In genomic region chr18:24368749-24369148, GRCh38 we compare ENCODE assay signal across 14 cellular contexts. TPM values are rescaled to one million over a fixed set of nuclear protein-coding genes. Genes with fewer than 3 reads are reported as not detected.
DNase-seq lines count a peak whose midpoint lies in the region; ATAC-seq, FAIRE-seq and TF ChIP-seq lines count a peak whose summit lies in the region.
"Had no signal": no experiment of that assay in that cellular context is flagged by ENCODE, and none has a peak within 500 bp of the region (broad histone marks: within the 10 kb centered on the region; RNA-seq: fewer than 3 reads in every experiment).

No MANE protein-coding gene starts in this region.

- no TSS peak for BruUV-seq in endothelial cell of umbilical vein (replicated peaks; lab: Mats Ljungman, UMichigan)

- H3K79me2 ChIP-seq in GM23338 (replicated peaks; ENCODE audit: insufficient read depth) (peaks cover 10% of the 10 kb centered on the region; the same call in 1 of the 2 replicates), endothelial cell of umbilical vein (ENCODE audit: control insufficient read depth, insufficient read depth, low read length) (no peaks in the 10 kb centered on the region)

- 76 to 83% (median 80%) methylated on average over 3 of the region's 3 CpGs for WGBS in stomach, 5 donors

- TF ChIP-seq EP300 in stomach (IDR thresholded peaks at IDR 0.05): no peak

- H3K9me3 Mint-ChIP-seq in GM23338: no peaks in the 10 kb centered on the region
- H3K9me3 Mint-ChIP-seq in activated CD4-positive, alpha-beta memory T cell treated with anti-CD3 and anti-CD28 coated beads, Interleukin-2, amount 10 ng/mL, durations not matched to agents 7 days and 5 days: no peaks in the 10 kb centered on the region
- H3K9me3 Mint-ChIP-seq: effector memory CD8-positive, alpha-beta T cell had no signal

- H3K4me3 ChIP-seq in GM23338 (no peak overlapping the region), endothelial cell of umbilical vein (replicated peaks in 1 of 3; ENCODE audit: insufficient read depth in 1 of 3, low read depth in 1 of 3, low read length in 3 of 3) (no peak overlapping the region), stomach (no peak overlapping the region)
- H3K4me3 ChIP-seq: HAP-1, testis had no signal

- no peaks in the 10 kb centered on the region for H3K27me3 ChIP-seq in GM23338 (ENCODE audit: insufficient read depth)
- H3K27me3 ChIP-seq in endothelial cell of umbilical vein (ENCODE audit: control insufficient read depth in 2 of 2, insufficient read depth in 2 of 2, low read length in 2 of 2): no peaks in the 10 kb centered on the region
- no peaks in the 10 kb centered on the region for H3K27me3 ChIP-seq in stomach
- H3K27me3 ChIP-seq: testis had no signal

- intact Hi-C loops in endothelial cell of umbilical vein (cut with micrococcal nuclease) (no loop called here), stomach (cut with DNase I; ENCODE audit: low total_unique reads) (no loop called here)

- no peak overlapping the region for H3K27ac Mint-ChIP-seq in GM23338
- H3K27ac Mint-ChIP-seq in activated CD4-positive, alpha-beta memory T cell treated with anti-CD3 and anti-CD28 coated beads, Interleukin-2, amount 10 ng/mL, durations not matched to agents 7 days and 5 days: peak overlapping the region; percentile 38
- H3K27ac Mint-ChIP-seq: effector memory CD8-positive, alpha-beta T cell had no signal

- peaks cover 31% of the 10 kb centered on the region for H3K4me1 Mint-ChIP-seq in GM23338
- H3K4me1 Mint-ChIP-seq in activated CD4-positive, alpha-beta memory T cell treated with anti-CD3 and anti-CD28 coated beads, Interleukin-2, amount 10 ng/mL, durations not matched to agents 7 days and 5 days: peaks cover 23% of the 10 kb centered on the region

- H2AFZ ChIP-seq in GM23338 (no peak overlapping the region), endothelial cell of umbilical vein (ENCODE audit: low read depth, low read length) (peak overlapping the region; percentile 95)

- H3K9ac ChIP-seq in endothelial cell of umbilical vein (replicated peaks; ENCODE audit: extremely low read depth, insufficient read depth, low read length): no peak overlapping the region

- H3K27ac ChIP-seq in GM23338 (ENCODE audit: low read depth): peak overlapping the region; percentile 30; the same call in 1 of the 2 replicates
- peak overlapping the region; percentile 3 for H3K27ac ChIP-seq in endothelial cell of umbilical vein (ENCODE audit: insufficient read depth, low read depth, low read length)
- no peak overlapping the region for H3K27ac ChIP-seq in RWPE1
- H3K27ac ChIP-seq in stomach: no peak overlapping the region
- H3K27ac ChIP-seq: C4-2B, testis had no signal

- peaks cover 58% of the 10 kb centered on the region for H3K36me3 Mint-ChIP-seq in GM23338 (ENCODE audit: low read depth)
- H3K36me3 Mint-ChIP-seq in activated CD4-positive, alpha-beta memory T cell treated with anti-CD3 and anti-CD28 coated beads, Interleukin-2, amount 10 ng/mL, durations not matched to agents 7 days and 5 days (ENCODE audit: low read depth): no peaks in the 10 kb centered on the region

- H3K9me3 ChIP-seq in endothelial cell of umbilical vein (replicated peaks; ENCODE audit: control insufficient read depth, insufficient read depth, low read length): no peaks in the 10 kb centered on the region
- H3K9me3 ChIP-seq in stomach: no peaks in the 10 kb centered on the region
- H3K9me3 ChIP-seq: HAP-1, testis had no signal

- H3K4me2 ChIP-seq in GM23338 (no peak overlapping the region), endothelial cell of umbilical vein (ENCODE audit: insufficient read depth, low read length) (no peak overlapping the region)

- ATAC-seq in GM23338 (no peak), HG03521 (IDR thresholded peaks at IDR 0.05; ENCODE audit: unreplicated experiment) (no peak)
- ATAC-seq: effector memory CD8-positive, alpha-beta T cell had no signal

- peaks cover 21% of the 10 kb centered on the region for H3K4me1 ChIP-seq in GM23338 (ENCODE audit: insufficient read depth)
- peaks cover 11% of the 10 kb centered on the region for H3K4me1 ChIP-seq in endothelial cell of umbilical vein (ENCODE audit: control insufficient read depth, extremely low read depth, insufficient read depth, low read length)
- H3K4me1 ChIP-seq in stomach: no peaks in the 10 kb centered on the region
- H3K4me1 ChIP-seq: HAP-1, testis had no signal

- dilution Hi-C loops in endothelial cell of umbilical vein (cut with MboI; ENCODE audit: extremely low pct_ligation_motif_present, low sequenced_read_pairs): no loop called here

- TF ChIP-seq CTCF in GM23338 (conservative IDR thresholded peaks at IDR 0.05; ENCODE audit: low read depth in 2 of 2) (no peak), endothelial cell of umbilical vein (IDR thresholded peaks at IDR 0.05; ENCODE audit: extremely low read depth in 1 of 2, insufficient read depth in 1 of 2, low read depth in 1 of 2, low read length in 2 of 2) (no peak), RWPE1 (conservative IDR thresholded peaks at IDR 0.05; ENCODE audit: low read depth) (no peak), stomach (IDR thresholded peaks at IDR 0.05) (no peak)

- H3K36me3 ChIP-seq in GM23338 (ENCODE audit: insufficient read depth) (peaks cover 17% of the 10 kb centered on the region), endothelial cell of umbilical vein (ENCODE audit: control insufficient read depth in 2 of 2, extremely low read depth in 1 of 2, insufficient read depth in 2 of 2, low read length in 2 of 2) (no peaks in the 10 kb centered on the region), stomach (peaks cover 0 to 27% (median 17%) of the 10 kb centered on the region in 4 donors)
- H3K36me3 ChIP-seq: HAP-1 had no signal

- no peaks in the 10 kb centered on the region for H3K9me2 ChIP-seq in GM23338 (ENCODE audit: insufficient read depth)

- no peaks in the 10 kb centered on the region for H3K9me1 ChIP-seq in endothelial cell of umbilical vein (replicated peaks; ENCODE audit: control insufficient read depth, extremely low read depth, insufficient read depth, low read length)

- H4K20me1 ChIP-seq in GM23338 (replicated peaks; ENCODE audit: insufficient read depth) (no peaks in the 10 kb centered on the region), endothelial cell of umbilical vein (replicated peaks; ENCODE audit: control insufficient read depth, extremely low read depth, insufficient read depth, low read length) (no peaks in the 10 kb centered on the region)

- no peak for TF ChIP-seq POLR2A in endothelial cell of umbilical vein (IDR thresholded peaks at IDR 0.05; ENCODE audit: low read depth, low read length)
- TF ChIP-seq POLR2A in stomach (IDR thresholded peaks at IDR 0.05): no peak

- no peak overlapping the region for H3K4me3 Mint-ChIP-seq in GM23338
- no peak overlapping the region for H3K4me3 Mint-ChIP-seq in activated CD4-positive, alpha-beta memory T cell treated with anti-CD3 and anti-CD28 coated beads, Interleukin-2, amount 10 ng/mL, durations not matched to agents 7 days and 5 days
- H3K4me3 Mint-ChIP-seq: effector memory CD8-positive, alpha-beta T cell had no signal

- H3K27me3 Mint-ChIP-seq in GM23338 (ENCODE audit: insufficient read depth, low read depth, poor library complexity): peaks cover 3% of the 10 kb centered on the region
- H3K27me3 Mint-ChIP-seq in activated CD4-positive, alpha-beta memory T cell treated with anti-CD3 and anti-CD28 coated beads, Interleukin-2, amount 10 ng/mL, durations not matched to agents 7 days and 5 days: no peaks in the 10 kb centered on the region
- H3K27me3 Mint-ChIP-seq: effector memory CD8-positive, alpha-beta T cell had no signal

- peak; percentile 65 for FAIRE-seq in endothelial cell of umbilical vein (lab: Jason Lieb, UNC)

- no peaks in the 10 kb centered on the region for H3F3A ChIP-seq in GM23338 (replicated peaks; ENCODE audit: low read depth)

- CTCF ChIA-PET in activated CD4-positive, alpha-beta memory T cell treated with anti-CD3 and anti-CD28 coated beads, Interleukin-2, amount 10 ng/mL, durations not matched to agents 7 days and 5 days (lab: Charles Lee): interaction anchor here (0.5 to 3.8 kb wide), 5 partner anchors 9 to 357 kb away, joined by 3 to 23 read pairs (median 3); no protein-coding TSS in a partner anchor
- CTCF ChIA-PET in endothelial cell of umbilical vein (lab: Charles Lee) (interaction anchor here (0.7 to 3.6 kb wide), 6 partner anchors 10 to 192 kb away, joined by 3 to 49 read pairs (median 8); partner anchors contain the start of gene OSBPL1A), RWPE1 (lab: Yijun Ruan, JAX) (no interaction called here)

- DNase-seq in GM23338 (ENCODE audit: low spot score) (no peak), endothelial cell of umbilical vein (ENCODE audit: low read depth, low spot score) (peak; percentile 63), superior temporal gyrus (ENCODE audit: extremely low spot score) (no peak), RWPE1 (ENCODE audit: low spot score) (no peak), stomach (no peak)
- DNase-seq in activated CD4-positive, alpha-beta memory T cell treated with anti-CD3 and anti-CD28 coated beads, Interleukin-2, amount 10 ng/mL, durations not matched to agents 7 days and 5 days: peak; percentile 18
- peak; percentile 35 to 41 for DNase-seq in stimulated activated CD4-positive, alpha-beta T cell treated with anti-CD3 and anti-CD28 coated beads, Interleukin-2, amount 100 ng/mL, for 48 hours
- DNase-seq: anterior cingulate cortex; effector memory CD8-positive, alpha-beta T cell; KG1; testis had no signal

- POLR2A ChIA-PET in activated CD4-positive, alpha-beta memory T cell treated with anti-CD3 and anti-CD28 coated beads, Interleukin-2, amount 10 ng/mL, durations not matched to agents 7 days and 5 days (lab: Charles Lee): interaction anchor here (1.0 kb wide), 1 partner anchor 28 kb away, joined by 6 read pairs; the partner anchor contains the start of gene OSBPL1A
- POLR2A ChIA-PET in endothelial cell of umbilical vein (lab: Charles Lee) (interaction anchor here (0.6 kb wide), 1 partner anchor 22 kb away, joined by 11 read pairs; no protein-coding TSS in a partner anchor), RWPE1 (lab: Yijun Ruan, JAX; ENCODE audit: low non-redundant PET) (no interaction called here)

RNA-seq across cellular contexts. Expression of gene OSBPL1A, which starts 28.9 kb away (rescaled TPM):
- total RNA-seq in GM23338 (2014; rRNA removed; shearing (Covaris generic)): 64.8 and 71.4 TPM in 2 replicates
- polyA plus RNA-seq in GM23338 (2016; fragmentation: Nextera tagmentation; extraction: Ambion mirVana): 55.6 and 67.5 TPM in 2 replicates
- under 1 TPM; 0.53 to 0.93 TPM for total RNA-seq in activated CD4-positive, alpha-beta memory T cell treated with anti-CD3 and anti-CD28 coated beads, Interleukin-2, amount 10 ng/mL, durations not matched to agents 7 days and 5 days
- total RNA-seq in endothelial cell of umbilical vein: 12.7 and 16.5 TPM in 2 replicates
- 6.1 and 6.4 TPM in 2 replicates for polyA plus RNA-seq in endothelial cell of umbilical vein
- 8.6 and 9.8 TPM in 2 replicates for polyA plus RNA-seq in endothelial cell of umbilical vein (2011; cell fraction: cytosol; rRNA removed)
- 10.0 and 14.6 TPM in 2 replicates for polyA plus RNA-seq in endothelial cell of umbilical vein (2011; cell fraction: nucleus; rRNA removed)
- 14.4 and 16.6 TPM in 2 replicates for polyA plus RNA-seq in endothelial cell of umbilical vein (2012)
- 14.9 and 18.5 TPM in 2 replicates for polyA minus RNA-seq in endothelial cell of umbilical vein
- polyA minus RNA-seq in endothelial cell of umbilical vein (2011; cell fraction: cytosol; rRNA and poly(A)+ RNA removed): 12.7 TPM
- polyA minus RNA-seq in endothelial cell of umbilical vein (2011; cell fraction: nucleus; rRNA and poly(A)+ RNA removed): 10.4 and 11.8 TPM in 2 replicates
- total RNA-seq in stomach: 100 to 1,000 TPM in 2 of 5 donors, 10 to 100 TPM in 3; 32.2 to 129 (median 45.8) TPM
- polyA plus RNA-seq in stomach: 10 to 100 TPM; 13.6 to 29.9 (median 14.7) TPM

RNA-seq across cellular contexts. Expression of gene IMPACT, which starts 57.7 kb away (rescaled TPM):
- total RNA-seq in GM23338 (2014; rRNA removed; shearing (Covaris generic)): 42.1 and 46.6 TPM in 2 replicates
- 43.8 and 47.6 TPM in 2 replicates for polyA plus RNA-seq in GM23338 (2016; fragmentation: Nextera tagmentation; extraction: Ambion mirVana)
- total RNA-seq in activated CD4-positive, alpha-beta memory T cell treated with anti-CD3 and anti-CD28 coated beads, Interleukin-2, amount 10 ng/mL, durations not matched to agents 7 days and 5 days: 1 to 10 TPM; 6.9 to 8.2 TPM
- 28.4 and 28.6 TPM in 2 replicates for total RNA-seq in endothelial cell of umbilical vein
- polyA plus RNA-seq in endothelial cell of umbilical vein: 12.5 and 15.4 TPM in 2 replicates
- polyA plus RNA-seq in endothelial cell of umbilical vein (2011; cell fraction: cytosol; rRNA removed): 11.7 and 12.6 TPM in 2 replicates
- polyA plus RNA-seq in endothelial cell of umbilical vein (2011; cell fraction: nucleus; rRNA removed): 10.9 and 16.1 TPM in 2 replicates
- 25.1 and 36.5 TPM in 2 replicates for polyA plus RNA-seq in endothelial cell of umbilical vein (2012)
- 13.9 and 15.2 TPM in 2 replicates for polyA minus RNA-seq in endothelial cell of umbilical vein
- polyA minus RNA-seq in endothelial cell of umbilical vein (2011; cell fraction: cytosol; rRNA and poly(A)+ RNA removed): 5.5 TPM
- polyA minus RNA-seq in endothelial cell of umbilical vein (2011; cell fraction: nucleus; rRNA and poly(A)+ RNA removed): 6.2 and 8.5 TPM in 2 replicates
- 10 to 100 TPM in 3 of 5 donors, 1 to 10 TPM in 2; 4.6 to 33.0 (median 10.9) TPM for total RNA-seq in stomach
- 10 to 100 TPM; 10.7 to 18.9 (median 15.2) TPM for polyA plus RNA-seq in stomach

Comparison
In these comparisons a context has a peak if more than half of its experiments do, and no peak if none do; other contexts are left out.
1. DNase-seq: peak in activated CD4-positive, alpha-beta memory T cell treated with anti-CD3 and anti-CD28 coated beads, Interleukin-2, amount 10 ng/mL, durations not matched to agents 7 days and 5 days (single experiment), endothelial cell of umbilical vein (single experiment) and stimulated activated CD4-positive, alpha-beta T cell treated with anti-CD3 and anti-CD28 coated beads, Interleukin-2, amount 100 ng/mL, for 48 hours (2 of 2); none in GM23338 (single experiment), superior temporal gyrus (single experiment), RWPE1 (single experiment) and stomach (single experiment).
2. H3K27ac ChIP-seq: peak in GM23338 (single experiment) and endothelial cell of umbilical vein (single experiment); none in RWPE1 (single experiment) and stomach (0 of 5).